Comparison of ENCODE assay signal across 20 cellular contexts in genomic region chr20:25323486-25324246, GRCh38.
DNase-seq lines count a peak whose midpoint lies in the region; ATAC-seq, FAIRE-seq and TF ChIP-seq lines count a peak whose summit lies in the region.
"Had no signal": no experiment of that assay in that cellular context is flagged by ENCODE, and none has a peak within 500 bp of the region (broad histone marks: within the 10 kb centered on the region; RNA-seq: fewer than 3 reads in every experiment).

No MANE protein-coding gene starts in this region.

- H4K8ac ChIP-seq in H1 (ENCODE audit: extremely low read depth, insufficient read depth, low read length), result no peak overlapping the region
- no peak overlapping the region for H4K8ac ChIP-seq in mesendoderm (ENCODE audit: low read depth, low read length)

- ATAC-seq in GM21619 (IDR thresholded peaks at IDR 0.05; ENCODE audit: unreplicated experiment), result no peak
- ATAC-seq in GM18867 (IDR thresholded peaks at IDR 0.05; ENCODE audit: unreplicated experiment), result no peak
- no peak for ATAC-seq in PC-3
- ATAC-seq: activated naive CD8-positive, alpha-beta T cell treated with anti-CD3 and anti-CD28 coated beads, Interleukin-2, amount 50 U/mL, for 24 hours had no signal

- H3K36me3 ChIP-seq in HEK293 (ENCODE audit: control insufficient read depth in 2 of 2, insufficient read depth in 1 of 2, low read length in 2 of 2) (peaks cover 0 to 38% of the 10 kb centered on the region in 2 experiments; a peak in 2 of 3 replicates), H1 (ENCODE audit: control insufficient read depth in 2 of 4, insufficient read depth in 4 of 4, low read length in 3 of 4) (peaks cover 0 to 6% (median 3%) of the 10 kb centered on the region in 4 experiments; a peak in 3 of 8 replicates), mesendoderm (ENCODE audit: control insufficient read depth, insufficient read depth, low read length) (no peaks in the 10 kb centered on the region), PC-3 (ENCODE audit: low read depth, low read length) (no peaks in the 10 kb centered on the region), colonic mucosa (no peaks in the 10 kb centered on the region)
- H3K36me3 ChIP-seq: neural progenitor cell, uterus had no signal

- peaks cover 45% of the 10 kb centered on the region for H3K4me1 Mint-ChIP-seq in CD14-positive monocyte

- no TSS peak for BruUV-seq in PC-3 (replicated peaks; lab: Mats Ljungman, UMichigan)

- H3K4me3 Mint-ChIP-seq in CD14-positive monocyte, result no peak overlapping the region
- H3K4me3 Mint-ChIP-seq: activated naive CD8-positive, alpha-beta T cell treated with anti-CD3 and anti-CD28 coated beads, Interleukin-2, amount 50 U/mL, for 24 hours; HFFc6; neural progenitor cell had no signal

- no peak overlapping the region for H3K14ac ChIP-seq in H1 (ENCODE audit: insufficient read length)

- DNase-seq in CD14-positive monocyte (ENCODE audit: low spot score) (no peak), H1 (ENCODE audit: low read depth in 1 of 2, low spot score in 2 of 2) (peak in 1 of 2 experiments; percentile 42), mesendoderm (no peak), PC-3 (no peak), colonic mucosa (no peak)
- DNase-seq: activated effector memory CD4-positive, alpha-beta T cell treated with anti-CD3 and anti-CD28 coated beads, Interleukin-2, amount 50 U/mL, for 16 hours; activated naive CD8-positive, alpha-beta T cell treated with anti-CD3 and anti-CD28 coated beads, Interleukin-2, amount 50 U/mL, for 24 hours; activated T-cell treated with anti-CD3 and anti-CD28 coated beads for 4 hours; GDM1; HFFc6; NCI-H226; PC-9; SJCRH30; T-helper 1 cell; uterus had no signal

- H2BK12ac ChIP-seq in H1 (ENCODE audit: low read depth, low read length), result peak overlapping the region; percentile 45; the same call in 1 of the 2 replicates

- TF ChIP-seq RAD21 in H1 (IDR thresholded peaks at IDR 0.05 in 1 of 2, conservative IDR thresholded peaks at IDR 0.05 in 1 of 2; ENCODE audit: low read depth in 2 of 2, low read length in 2 of 2), result no peak

- H3K4me1 ChIP-seq in HEK293 (ENCODE audit: control insufficient read depth, insufficient read depth, low read length), result no peaks in the 10 kb centered on the region
- H3K4me1 ChIP-seq in H1 (replicated peaks in 1 of 4; ENCODE audit: control insufficient read depth in 3 of 4, insufficient read depth in 4 of 4, low read length in 3 of 4), result peaks cover 4 to 9% (median 5%) of the 10 kb centered on the region in 4 experiments
- peaks cover 2% of the 10 kb centered on the region for H3K4me1 ChIP-seq in mesendoderm (ENCODE audit: control insufficient read depth, low read depth, low read length)
- H3K4me1 ChIP-seq in PC-3 (ENCODE audit: insufficient read depth, low read length), result no peaks in the 10 kb centered on the region
- H3K4me1 ChIP-seq in colonic mucosa, result no peaks in the 10 kb centered on the region
- H3K4me1 ChIP-seq: neural progenitor cell, SJCRH30, uterus had no signal

- H3K23ac ChIP-seq in H1 (ENCODE audit: insufficient read length), result no peak overlapping the region
- H3K23ac ChIP-seq in mesendoderm (ENCODE audit: low read length), result peak overlapping the region; percentile 50

- H3K27me3 Mint-ChIP-seq in CD14-positive monocyte (ENCODE audit: low read depth in 3 of 3), result peaks cover 0 to 1% (median 0%) of the 10 kb centered on the region in 3 donors
- H3K27me3 Mint-ChIP-seq: activated naive CD8-positive, alpha-beta T cell treated with anti-CD3 and anti-CD28 coated beads, Interleukin-2, amount 50 U/mL, for 24 hours had no signal

- H3K27ac ChIP-seq in HEK293 (ENCODE audit: extremely low read depth, low read depth, low read length) (no peak overlapping the region), H1 (ENCODE audit: low read depth, low read length) (0 out of 2 replicates have a peak overlapping the region, but pooled peaks have one; percentile 7), mesendoderm (ENCODE audit: low read depth, low read length) (no peak overlapping the region), PC-3 (ENCODE audit: low read length) (no peak overlapping the region), colonic mucosa (no peak overlapping the region)
- H3K27ac ChIP-seq: neural progenitor cell, PC-9, SJCRH30, uterus had no signal

- H3F3A ChIP-seq in PC-3 (ENCODE audit: low read length, unreplicated experiment), result no peaks in the 10 kb centered on the region

- peaks cover 0 to 32% of the 10 kb centered on the region in 2 experiments; a peak in 2 of 4 replicates for H3K79me2 ChIP-seq in H1 (ENCODE audit: control insufficient read depth in 1 of 2, insufficient read depth in 2 of 2, low read length in 2 of 2)
- H3K79me2 ChIP-seq in mesendoderm (ENCODE audit: control insufficient read depth, insufficient read depth, low read length), result no peaks in the 10 kb centered on the region
- no peaks in the 10 kb centered on the region for H3K79me2 ChIP-seq in PC-3 (ENCODE audit: low read length)

- peaks cover 0 to 21% of the 10 kb centered on the region in 2 experiments for H4K20me1 ChIP-seq in H1 (replicated peaks in 1 of 2; ENCODE audit: control insufficient read depth in 1 of 2, insufficient read depth in 2 of 2, low read length in 2 of 2)
- no peaks in the 10 kb centered on the region for H4K20me1 ChIP-seq in PC-3 (ENCODE audit: low read length)

- H3K4me3 ChIP-seq in HEK293 (ENCODE audit: low read depth, low read length) (no peak overlapping the region), H1 (ENCODE audit: extremely low read depth in 1 of 4, insufficient read depth in 2 of 4, low read depth in 3 of 4, low read length in 4 of 4) (no peak overlapping the region), mesendoderm (ENCODE audit: low read length) (no peak overlapping the region), PC-3 (ENCODE audit: low read length) (no peak overlapping the region), colonic mucosa (no peak overlapping the region)
- H3K4me3 ChIP-seq: neural progenitor cell, PC-9, SJCRH30, uterus had no signal

- peak overlapping the region; percentile 74 for H2BK5ac ChIP-seq in H1 (ENCODE audit: low read depth, low read length)
- H2BK5ac ChIP-seq in mesendoderm (ENCODE audit: low read length), result no peak overlapping the region

- H3K18ac ChIP-seq in H1 (ENCODE audit: extremely low read depth, low read length) (no peak overlapping the region), mesendoderm (ENCODE audit: low read length) (no peak overlapping the region)

- no peak overlapping the region for H3K9ac ChIP-seq in H1 (replicated peaks in 1 of 4; ENCODE audit: extremely low read depth in 1 of 4, low read depth in 3 of 4, low read length in 3 of 4)
- no peak overlapping the region for H3K9ac ChIP-seq in mesendoderm (ENCODE audit: low read length)
- no peak overlapping the region for H3K9ac ChIP-seq in PC-3 (ENCODE audit: low read length)
- no peak overlapping the region for H3K9ac ChIP-seq in colonic mucosa (ENCODE audit: low read depth in 2 of 2, low read length in 2 of 2)
- H3K9ac ChIP-seq: neural progenitor cell had no signal

- TF ChIP-seq CTCF in CD14-positive monocyte (IDR thresholded peaks at IDR 0.05) (no peak), HEK293 (tag by site-specific recombination; IDR thresholded peaks at IDR 0.05) (no peak), H1 (IDR thresholded peaks at IDR 0.05; ENCODE audit: control extremely low read depth in 1 of 3, insufficient read depth in 1 of 3, low read depth in 1 of 3, low read length in 3 of 3) (no peak), PC-3 (conservative IDR thresholded peaks at IDR 0.05; ENCODE audit: low read depth, low read length) (no peak), colonic mucosa (IDR thresholded peaks at IDR 0.05) (no peak)

- no peaks in the 10 kb centered on the region for H3K9me3 Mint-ChIP-seq in CD14-positive monocyte
- H3K9me3 Mint-ChIP-seq: activated naive CD8-positive, alpha-beta T cell treated with anti-CD3 and anti-CD28 coated beads, Interleukin-2, amount 50 U/mL, for 24 hours; HFFc6; neural progenitor cell had no signal

- POLR2A ChIA-PET in HEK293 (lab: Yijun Ruan, JAX) (no interaction called here), H1 (lab: Charles Lee; ENCODE audit: partially characterized antibody) (interaction anchor here (0.9 kb wide), 1 partner anchor 84 kb away, joined by 3 read pairs; no protein-coding TSS in a partner anchor), PC-3 (lab: Charles Lee; ENCODE audit: unreplicated experiment) (no interaction called here)

- H2BK15ac ChIP-seq in H1 (ENCODE audit: low read length) (no peak overlapping the region), mesendoderm (replicated peaks; ENCODE audit: low read depth) (no peak overlapping the region)

- H3K4ac ChIP-seq in H1 (replicated peaks; ENCODE audit: insufficient read length, low read depth, low read length) (no peak overlapping the region), mesendoderm (ENCODE audit: low read depth, low read length) (no peak overlapping the region)

- CTCF ChIA-PET in HEK293 (lab: Yijun Ruan, JAX) (no interaction called here), H1 (lab: Charles Lee; ENCODE audit: partially characterized antibody) (no interaction called here), PC-3 (lab: Charles Lee) (interaction anchor here (0.6 kb wide), 1 partner anchor 13 kb away, joined by 3 read pairs; no protein-coding TSS in a partner anchor)

- H3K9me3 ChIP-seq in HEK293 (ENCODE audit: control insufficient read depth, insufficient read depth, low read depth, low read length), result no peaks in the 10 kb centered on the region
- H3K9me3 ChIP-seq in H1 (ENCODE audit: insufficient read depth in 2 of 2, low read depth in 1 of 2, low read length in 1 of 2), result no peaks in the 10 kb centered on the region
- no peaks in the 10 kb centered on the region for H3K9me3 ChIP-seq in PC-3 (ENCODE audit: low read length)
- H3K9me3 ChIP-seq in colonic mucosa, result no peaks in the 10 kb centered on the region
- H3K9me3 ChIP-seq: SJCRH30, uterus had no signal

- no peak overlapping the region for H3K4me2 ChIP-seq in H1 (ENCODE audit: insufficient read depth in 1 of 2, low read depth in 2 of 2, low read length in 2 of 2)
- H3K4me2 ChIP-seq in mesendoderm (ENCODE audit: low read length), result no peak overlapping the region
- no peak overlapping the region for H3K4me2 ChIP-seq in PC-3 (ENCODE audit: low read length)
- H3K4me2 ChIP-seq: neural progenitor cell, PC-9 had no signal

- no peaks in the 10 kb centered on the region; the same call in 1 of the 2 replicates for H3K23me2 ChIP-seq in H1 (ENCODE audit: low read depth, low read length)

- H2AFZ ChIP-seq in H1 (ENCODE audit: low read length) (no peak overlapping the region), PC-3 (ENCODE audit: low read length) (no peak overlapping the region)
- H2AFZ ChIP-seq: neural progenitor cell, PC-9 had no signal

- H3K36me3 Mint-ChIP-seq in CD14-positive monocyte, result peaks cover 19 to 45% of the 10 kb centered on the region in 2 donors

- H2AK5ac ChIP-seq in H1 (ENCODE audit: low read depth, low read length) (no peak overlapping the region), mesendoderm (ENCODE audit: low read length) (no peak overlapping the region)

- no peaks in the 10 kb centered on the region for H3K27me3 ChIP-seq in H1 (replicated peaks in 1 of 4; ENCODE audit: control insufficient read depth in 3 of 4, extremely low read depth in 1 of 4, insufficient read depth in 3 of 4, low read length in 3 of 4)
- no peaks in the 10 kb centered on the region for H3K27me3 ChIP-seq in mesendoderm (ENCODE audit: insufficient read depth, low read length, poor library complexity)
- no peaks in the 10 kb centered on the region for H3K27me3 ChIP-seq in PC-3 (ENCODE audit: low read length)
- H3K27me3 ChIP-seq in colonic mucosa, result no peaks in the 10 kb centered on the region
- H3K27me3 ChIP-seq: neural progenitor cell, SJCRH30, uterus had no signal

- intact Hi-C loops in CD14-positive monocyte (cut with micrococcal nuclease) (loop anchor here in 1 of 2 donors (5.0 kb wide), 1 partner anchor 64 kb away; no protein-coding TSS in a partner anchor), PC-3 (cut with micrococcal nuclease) (no loop called here), colonic mucosa (cut with DNase I) (no loop called here)

- TF ChIP-seq EP300 in H1 (IDR thresholded peaks at IDR 0.05; ENCODE audit: borderline replicate concordance in 1 of 2, low read depth in 2 of 2, low read length in 2 of 2), result no peak

- H2BK20ac ChIP-seq in H1 (ENCODE audit: low read length), result no peak overlapping the region

- H4K91ac ChIP-seq in H1 (replicated peaks; ENCODE audit: insufficient read length, low read length), result no peak overlapping the region

- no peak for FAIRE-seq in H1 (lab: Jason Lieb, UNC)
- FAIRE-seq: endometrium had no signal

- H2BK120ac ChIP-seq in H1 (replicated peaks; ENCODE audit: low read depth, low read length) (no peak overlapping the region), mesendoderm (ENCODE audit: low read depth, low read length) (no peak overlapping the region)

- H4K5ac ChIP-seq in H1 (ENCODE audit: insufficient read length, low read depth, low read length), result no peak overlapping the region
- H4K5ac ChIP-seq in mesendoderm (ENCODE audit: low read length), result no peak overlapping the region

- H3K27ac Mint-ChIP-seq in CD14-positive monocyte, result peak overlapping the region; percentile 68 to 94 (median 89)
- H3K27ac Mint-ChIP-seq: activated naive CD8-positive, alpha-beta T cell treated with anti-CD3 and anti-CD28 coated beads, Interleukin-2, amount 50 U/mL, for 24 hours; HFFc6 had no signal

- H3K79me1 ChIP-seq in H1 (ENCODE audit: low read depth, low read length) (peaks cover 16% of the 10 kb centered on the region), mesendoderm (ENCODE audit: low read length) (peaks cover 18% of the 10 kb centered on the region)

- H3K56ac ChIP-seq in H1 (replicated peaks; ENCODE audit: insufficient read length, low read depth, low read length), result no peak overlapping the region
- H3K56ac ChIP-seq in mesendoderm (ENCODE audit: low read length), result no peak overlapping the region

- 81% methylated on average over 12 of the region's 12 CpGs; no CpG with 5 or more reads in 1 of the 2 experiments for WGBS in H1 (ENCODE audit: extremely low coverage in 1 of 2, insufficient coverage in 1 of 2, insufficient read length in 1 of 2, insufficient replicate concordance in 2 of 2, low coverage in 1 of 2, low lambda C conversion rate in 2 of 2, missing lambda C conversion rate in 1 of 2), 2 experiments
- WGBS in mesendoderm (ENCODE audit: extremely low coverage, insufficient coverage, low lambda C conversion rate), result no CpG with 5 or more reads among the region's 12 CpGs

- no peak for TF ChIP-seq POLR2A in H1 (IDR thresholded peaks at IDR 0.05; ENCODE audit: control extremely low read depth in 1 of 2, low read depth in 2 of 2, low read length in 2 of 2)

- no peaks in the 10 kb centered on the region for H3K9me2 ChIP-seq in PC-3 (replicated peaks; ENCODE audit: low read length)
